1 cellular context compared by ENCODE assay signal in genomic region chr12:32885831-32886230, GRCh38.
TF ChIP-seq lines count a peak whose summit lies in the region.

No MANE protein-coding gene starts in this region.

TF ChIP-seq in GM23338, 12 proteins besides CTCF, POLR2A, EP300 and RAD21 (continued from another document):
- TF ChIP-seq, protein P1, sequence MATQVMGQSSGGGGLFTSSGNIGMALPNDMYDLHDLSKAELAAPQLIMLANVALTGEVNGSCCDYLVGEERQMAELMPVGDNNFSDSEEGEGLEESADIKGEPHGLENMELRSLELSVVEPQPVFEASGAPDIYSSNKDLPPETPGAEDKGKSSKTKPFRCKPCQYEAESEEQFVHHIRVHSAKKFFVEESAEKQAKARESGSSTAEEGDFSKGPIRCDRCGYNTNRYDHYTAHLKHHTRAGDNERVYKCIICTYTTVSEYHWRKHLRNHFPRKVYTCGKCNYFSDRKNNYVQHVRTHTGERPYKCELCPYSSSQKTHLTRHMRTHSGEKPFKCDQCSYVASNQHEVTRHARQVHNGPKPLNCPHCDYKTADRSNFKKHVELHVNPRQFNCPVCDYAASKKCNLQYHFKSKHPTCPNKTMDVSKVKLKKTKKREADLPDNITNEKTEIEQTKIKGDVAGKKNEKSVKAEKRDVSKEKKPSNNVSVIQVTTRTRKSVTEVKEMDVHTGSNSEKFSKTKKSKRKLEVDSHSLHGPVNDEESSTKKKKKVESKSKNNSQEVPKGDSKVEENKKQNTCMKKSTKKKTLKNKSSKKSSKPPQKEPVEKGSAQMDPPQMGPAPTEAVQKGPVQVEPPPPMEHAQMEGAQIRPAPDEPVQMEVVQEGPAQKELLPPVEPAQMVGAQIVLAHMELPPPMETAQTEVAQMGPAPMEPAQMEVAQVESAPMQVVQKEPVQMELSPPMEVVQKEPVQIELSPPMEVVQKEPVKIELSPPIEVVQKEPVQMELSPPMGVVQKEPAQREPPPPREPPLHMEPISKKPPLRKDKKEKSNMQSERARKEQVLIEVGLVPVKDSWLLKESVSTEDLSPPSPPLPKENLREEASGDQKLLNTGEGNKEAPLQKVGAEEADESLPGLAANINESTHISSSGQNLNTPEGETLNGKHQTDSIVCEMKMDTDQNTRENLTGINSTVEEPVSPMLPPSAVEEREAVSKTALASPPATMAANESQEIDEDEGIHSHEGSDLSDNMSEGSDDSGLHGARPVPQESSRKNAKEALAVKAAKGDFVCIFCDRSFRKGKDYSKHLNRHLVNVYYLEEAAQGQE (IDR thresholded peaks at IDR 0.05; ENCODE audit: unreplicated experiment), result no peak
